20 cellular contexts compared by ENCODE assay signal in the genomic region with DNA sequence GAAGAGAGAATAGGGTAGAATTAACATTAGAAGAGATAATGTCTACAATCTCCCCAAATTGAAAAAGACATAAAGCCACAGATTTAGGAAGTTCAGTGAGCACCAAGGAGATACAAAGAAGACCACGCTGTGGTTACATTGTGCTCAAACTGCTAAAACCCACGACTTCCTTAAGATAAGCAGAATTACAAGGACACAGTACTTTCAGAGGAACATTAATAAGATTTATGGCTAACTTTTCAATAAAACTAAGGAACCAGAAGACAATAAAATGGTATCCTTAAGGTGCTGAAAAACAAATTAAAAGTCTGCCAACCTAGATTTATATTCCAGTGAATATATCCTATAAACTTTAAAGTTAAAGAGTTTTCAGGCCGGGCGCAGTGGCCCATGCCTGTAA. TPM values are rescaled to one million over a fixed set of nuclear protein-coding genes. Genes with fewer than 3 reads are reported as not detected.
DNase-seq lines count a peak whose midpoint lies in the region; TF ChIP-seq lines count a peak whose summit lies in the region.
"Had no signal": no experiment of that assay in that cellular context is flagged by ENCODE, and none has a peak within 500 bp of the region (broad histone marks: within the 10 kb centered on the region; RNA-seq: fewer than 3 reads in every experiment).

No MANE protein-coding gene starts in this region.

- H3K4me1 ChIP-seq in A673 (ENCODE audit: insufficient read depth, low read length, poor library complexity, severe bottlenecking) (no peaks in the 10 kb centered on the region), MM.1S (ENCODE audit: low read length) (no peaks in the 10 kb centered on the region), vagina (no peaks in the 10 kb centered on the region)
- H3K4me1 ChIP-seq: Caco-2 had no signal

- H3K9ac ChIP-seq in MM.1S (ENCODE audit: low read length): no peak overlapping the region

- no peaks in the 10 kb centered on the region for H3K27me3 ChIP-seq in A673 (replicated peaks; ENCODE audit: insufficient read depth, low read depth, low read length, poor library complexity)
- H3K27me3 ChIP-seq in MM.1S (replicated peaks; ENCODE audit: insufficient read depth, low read length): no peaks in the 10 kb centered on the region
- no peaks in the 10 kb centered on the region for H3K27me3 ChIP-seq in vagina

- H3K27ac ChIP-seq in A673 (ENCODE audit: low read depth, low read length, poor library complexity, severe bottlenecking): no peak overlapping the region
- peak overlapping the region; percentile 60 for H3K27ac ChIP-seq in VCaP
- H3K27ac ChIP-seq in MM.1S (ENCODE audit: low read length): no peak overlapping the region
- H3K27ac ChIP-seq in vagina: no peak overlapping the region
- H3K27ac ChIP-seq: 22Rv1 had no signal

- POLR2A ChIA-PET in A673 (lab: Charles Lee; ENCODE audit: low non-redundant PET): no interaction called here

- DNase-seq in A673 (ENCODE audit: low spot score): peak; percentile 59
- peak; percentile 13 to 43 for DNase-seq in Kasumi-1 (lab: John Stamatoyannopoulos, UW)
- DNase-seq in OCI-M1 (lab: John Stamatoyannopoulos, UW): peak; percentile 39
- no peak for DNase-seq in NCI-H2029 treated with DMSO at 0.1 percent for 48 hours (lab: John Stamatoyannopoulos, UW)
- no peak for DNase-seq in MM.1S
- DNase-seq in mesenteric fat pad (ENCODE audit: low spot score): no peak
- DNase-seq in vagina (ENCODE audit: extremely low spot score in 2 of 2): no peak
- DNase-seq: Caco-2; CD4-positive, alpha-beta T cell; KG1; NCI-H1105 treated with DMSO at 0.1 percent for 48 hours; NCI-H1694 treated with DMSO at 0.1 percent for 48 hours; NCI-H2107; NCI-H524; NCI-H82 had no signal

- H3K36me3 ChIP-seq in A673 (ENCODE audit: insufficient read depth, low read length, poor library complexity, severe bottlenecking) (no peaks in the 10 kb centered on the region), MM.1S (replicated peaks; ENCODE audit: insufficient read depth, low read length) (no peaks in the 10 kb centered on the region), vagina (no peaks in the 10 kb centered on the region)

- no peaks in the 10 kb centered on the region for H3K79me2 ChIP-seq in MM.1S (ENCODE audit: low read length)

- H3K4me3 ChIP-seq in A673 (ENCODE audit: low read depth, low read length, poor library complexity, severe bottlenecking): no peak overlapping the region
- H3K4me3 ChIP-seq in MM.1S (ENCODE audit: low read length): no peak overlapping the region
- H3K4me3 ChIP-seq in vagina: no peak overlapping the region
- H3K4me3 ChIP-seq: GM12878, GM23338 had no signal

- no peaks in the 10 kb centered on the region for H3K9me2 ChIP-seq in MM.1S (replicated peaks; ENCODE audit: insufficient read depth, low read length)

- H4K20me1 ChIP-seq in MM.1S (ENCODE audit: insufficient read depth, low read length): no peaks in the 10 kb centered on the region

- H2AFZ ChIP-seq in MM.1S (ENCODE audit: low read length): no peak overlapping the region
- H2AFZ ChIP-seq: GM23338 had no signal

- CTCF ChIA-PET in A673 (lab: Charles Lee): no interaction called here

- H3F3A ChIP-seq in MM.1S (ENCODE audit: insufficient read depth, low read length): no peaks in the 10 kb centered on the region

- intact Hi-C loops in A673 (cut with micrococcal nuclease; ENCODE audit: unreplicated experiment) (no loop called here), vagina (cut with DNase I) (no loop called here)

- no peak overlapping the region for H3K4me2 ChIP-seq in MM.1S (ENCODE audit: low read depth, low read length)
- H3K4me2 ChIP-seq: GM23338 had no signal

- no peak for TF ChIP-seq POLR2A in vagina (IDR thresholded peaks at IDR 0.05)

- TF ChIP-seq CTCF in A673 (conservative IDR thresholded peaks at IDR 0.05; ENCODE audit: low read depth, low read length) (no peak), VCaP (conservative IDR thresholded peaks at IDR 0.05) (no peak), MM.1S (IDR thresholded peaks at IDR 0.05; ENCODE audit: low read length) (no peak), vagina (IDR thresholded peaks at IDR 0.05) (no peak)

- H3K9me3 ChIP-seq in A673 (ENCODE audit: low read depth, low read length, poor library complexity, severe bottlenecking) (no peaks in the 10 kb centered on the region), MM.1S (replicated peaks; ENCODE audit: insufficient read depth, low read length) (no peaks in the 10 kb centered on the region), vagina (no peaks in the 10 kb centered on the region)
- H3K9me3 ChIP-seq: Caco-2 had no signal

- no TSS peak for BruUV-seq in A673 (replicated peaks; lab: Mats Ljungman, UMichigan)

RNA-seq across cellular contexts. Expression of a gene that starts 7.4 kb away (rescaled TPM):
- total RNA-seq in A673 (2021) (2.0 and 2.7 TPM in 2 replicates), mesenteric fat pad (2.2 TPM), vagina (3.7 TPM)
- total RNA-seq: B cell had no signal

Comparison
In these comparisons a context has a peak if more than half of its experiments do, and no peak if none do; other contexts are left out.
1. DNase-seq: peak in A673 (single experiment), Kasumi-1 (2 of 2) and OCI-M1 (single experiment); none in NCI-H2029 treated with DMSO at 0.1 percent for 48 hours (single experiment), MM.1S (single experiment), mesenteric fat pad (single experiment) and vagina (0 of 2).